In the genomic region with DNA sequence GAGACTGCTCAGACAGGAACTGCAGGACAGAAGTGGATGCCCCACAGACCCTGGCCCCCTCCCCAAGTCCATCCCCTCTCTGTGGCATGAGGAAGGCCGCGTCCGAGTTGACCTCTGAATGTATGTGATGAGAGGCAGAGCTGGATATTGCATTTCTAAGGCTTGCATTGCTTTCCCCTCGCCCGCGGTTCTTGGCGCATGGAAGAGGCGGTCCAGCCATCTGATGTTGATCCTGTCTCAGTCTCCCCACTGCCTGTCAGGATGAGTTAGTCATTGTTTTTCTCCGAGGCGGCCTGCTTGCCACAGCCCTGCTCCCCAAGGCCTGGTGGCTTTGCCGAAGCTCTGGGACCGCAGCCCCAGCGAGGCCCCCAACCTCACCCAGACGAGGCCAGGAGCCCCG, we compare ENCODE assay signal across 24 cellular contexts.
DNase-seq lines count a peak whose midpoint lies in the region; ATAC-seq and TF ChIP-seq lines count a peak whose summit lies in the region.
"Had no signal": no experiment of that assay in that cellular context is flagged by ENCODE, and none has a peak within 500 bp of the region (broad histone marks: within the 10 kb centered on the region; RNA-seq: fewer than 3 reads in every experiment).

No MANE protein-coding gene starts in this region.

- TF ChIP-seq CTCF in RWPE1 (conservative IDR thresholded peaks at IDR 0.05; ENCODE audit: low read depth): no peak
- TF ChIP-seq CTCF in brain (conservative IDR thresholded peaks at IDR 0.05): no peak
- no peak for TF ChIP-seq CTCF in GM13977 (IDR thresholded peaks at IDR 0.05; ENCODE audit: extremely low read depth, insufficient read depth, missing control alignments)

- H3K4me3 Mint-ChIP-seq in brain: no peak overlapping the region
- H3K4me3 Mint-ChIP-seq: activated CD8-positive, alpha-beta T cell treated with anti-CD3 and anti-CD28 coated beads, Interleukin-2, amount 10 ng/mL, durations not matched to agents 7 days and 5 days; stimulated activated naive CD8-positive, alpha-beta T cell treated with anti-CD3 and anti-CD28 coated beads, Interleukin-15, amount 100 ng/mL, for 72 hours had no signal

- DNase-seq in RWPE1 (ENCODE audit: low spot score): no peak
- DNase-seq in left kidney (ENCODE audit: low read depth, low spot score): peak; percentile 55
- DNase-seq in pons (ENCODE audit: low spot score): peak; percentile 64
- no peak for DNase-seq in activated naive CD4-positive, alpha-beta T cell treated with anti-CD3 and anti-CD28 coated beads, Interleukin-2, amount 50 U/mL, for 16 hours
- DNase-seq in GM13977 (ENCODE audit: low spot score): no peak
- no peak for DNase-seq in T-helper 1 cell
- DNase-seq: activated CD8-positive, alpha-beta T cell treated with anti-CD3 and anti-CD28 coated beads, Interleukin-2, amount 10 ng/mL, durations not matched to agents 7 days and 5 days; activated naive CD4-positive, alpha-beta T cell; amniotic stem cell; DND-41; Kasumi-1; left colon; mucosa of descending colon; NCI-H1930; NCI-H2227 treated with DMSO at 0.1 percent for 48 hours; OCI-M1; SHP77; stimulated activated naive CD8-positive, alpha-beta T cell treated with anti-CD3 and anti-CD28 coated beads, Interleukin-15, amount 100 ng/mL, for 72 hours had no signal

- peaks cover 28% of the 10 kb centered on the region for H3K36me3 Mint-ChIP-seq in brain

- CTCF ChIA-PET in RWPE1 (lab: Yijun Ruan, JAX): no interaction called here

- peaks cover 66% of the 10 kb centered on the region for H3K4me1 Mint-ChIP-seq in brain

- H3K9me3 Mint-ChIP-seq in brain: peaks cover 0 to 6% (median 3%) of the 10 kb centered on the region in 5 experiments

- in situ Hi-C loops in GM13977 (cut with MboI; ENCODE audit: low pct_unique_long_range_greater_than_20kb, low sequenced_read_pairs, unreplicated experiment): no loop called here

- H3K27me3 Mint-ChIP-seq in brain: peaks cover 3% of the 10 kb centered on the region
- H3K27me3 Mint-ChIP-seq: stimulated activated naive CD8-positive, alpha-beta T cell treated with anti-CD3 and anti-CD28 coated beads, Interleukin-15, amount 100 ng/mL, for 72 hours had no signal

- peak overlapping the region; percentile 5 to 95 (median 77) for H3K27ac Mint-ChIP-seq in brain
- H3K27ac Mint-ChIP-seq: activated CD8-positive, alpha-beta T cell treated with anti-CD3 and anti-CD28 coated beads, Interleukin-2, amount 10 ng/mL, durations not matched to agents 7 days and 5 days; stimulated activated naive CD8-positive, alpha-beta T cell treated with anti-CD3 and anti-CD28 coated beads, Interleukin-15, amount 100 ng/mL, for 72 hours had no signal

- POLR2A ChIA-PET in RWPE1 (lab: Yijun Ruan, JAX; ENCODE audit: low non-redundant PET): no interaction called here

- no peak for ATAC-seq in GM21447 (IDR thresholded peaks at IDR 0.05; ENCODE audit: unreplicated experiment)
- ATAC-seq: activated CD4-positive, CD25-positive, alpha-beta regulatory T cell treated with anti-CD3 and anti-CD28 coated beads, Interleukin-2, amount 50 U/mL, for 24 hours; activated CD8-positive, alpha-beta T cell treated with anti-CD3 and anti-CD28 coated beads, Interleukin-2, amount 10 ng/mL, durations not matched to agents 7 days and 5 days; GM12878; left colon; mucosa of descending colon had no signal

- H3K27ac ChIP-seq in RWPE1: peak overlapping the region; percentile 26; the same call in 1 of the 2 replicates
- H3K27ac ChIP-seq: BLaER1 treated with 17β-estradiol and CSF1 and Interleukin-3, amounts not matched to agents 10 nM and 100 nM; neutrophil had no signal

Comparison
In these comparisons a context has a peak if more than half of its experiments do, and no peak if none do; other contexts are left out.
1. DNase-seq: peak in left kidney (single experiment) and pons (single experiment); none in RWPE1 (single experiment), activated naive CD4-positive, alpha-beta T cell treated with anti-CD3 and anti-CD28 coated beads, Interleukin-2, amount 50 U/mL, for 16 hours (single experiment), GM13977 (single experiment) and T-helper 1 cell (0 of 5).